In the genomic region with DNA sequence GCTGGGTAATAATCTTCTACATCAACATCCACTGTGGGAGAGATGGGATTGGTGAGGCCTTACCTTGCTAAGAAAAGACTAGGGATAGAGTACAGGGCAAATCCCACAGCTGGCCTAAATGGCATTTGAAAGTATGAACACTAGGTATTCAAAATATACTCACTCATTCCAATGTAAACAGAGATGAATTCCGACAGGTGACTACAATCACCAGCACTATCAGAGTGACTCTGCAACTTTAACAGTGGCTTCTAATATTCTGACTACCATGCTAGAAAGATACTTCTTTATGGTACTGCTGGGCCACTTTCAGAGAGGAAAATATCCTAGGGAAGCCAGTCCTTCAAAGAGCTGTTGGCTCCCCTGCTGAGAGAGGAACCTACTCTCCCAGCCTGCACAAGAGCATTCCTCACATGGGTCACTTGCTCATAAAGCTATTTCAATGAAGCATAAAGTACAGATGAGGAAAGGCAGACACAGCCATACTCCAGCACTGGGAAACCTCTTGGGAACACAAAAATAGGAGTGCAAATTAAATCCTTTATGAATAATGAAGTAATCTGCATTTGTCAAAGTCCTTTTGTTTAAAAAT, we compare ENCODE assay signal across 27 cellular contexts. TPM values are rescaled to one million over a fixed set of nuclear protein-coding genes. Genes with fewer than 3 reads are reported as not detected.
DNase-seq lines count a peak whose midpoint lies in the region; ATAC-seq and TF ChIP-seq lines count a peak whose summit lies in the region.
"Had no signal": no experiment of that assay in that cellular context is flagged by ENCODE, and none has a peak within 500 bp of the region (broad histone marks: within the 10 kb centered on the region; RNA-seq: fewer than 3 reads in every experiment).

No MANE protein-coding gene starts in this region.

- H3K4me3 ChIP-seq in Caco-2 (ENCODE audit: low read depth, low read length) (no peak overlapping the region), HUES48 (ENCODE audit: low read depth, low read length) (no peak overlapping the region), astrocyte of the spinal cord (ENCODE audit: low read depth, low read length) (no peak overlapping the region)
- H3K4me3 ChIP-seq: coronary artery, esophagus squamous epithelium, GM23248, SK-N-MC, stomach, tibial nerve had no signal

- H3K27ac ChIP-seq in HUES48 (ENCODE audit: low read depth, low read length), result peak overlapping the region; percentile 6
- H3K27ac ChIP-seq: coronary artery, esophagus squamous epithelium, GM23248, KMS-11, SK-N-MC, tibial nerve, WERI-Rb-1 had no signal

- H3K4me3 Mint-ChIP-seq in Caco-2 (ENCODE audit: unreplicated experiment), result no peak overlapping the region
- H3K4me3 Mint-ChIP-seq: activated CD4-positive, alpha-beta T cell treated with anti-CD3 and anti-CD28 coated beads, Interleukin-2, amount 10 ng/mL, durations not matched to agents 24 days and 14 days; CD4-positive, alpha-beta T cell; effector memory CD8-positive, alpha-beta T cell; T-helper 2 cell treated with Interferon-gamma antibody and Interleukin-4, amounts not matched to agents 5 μg/mL and 100 μg/mL, for 36 hours had no signal

- DNase-seq in Caco-2 (no peak), astrocyte of the spinal cord (ENCODE audit: low read depth, low spot score) (peak; percentile 10), midbrain (lab: John Stamatoyannopoulos, UW) (peak; percentile 0), NCI-H1417 treated with DMSO at 0.1 percent for 48 hours (lab: John Stamatoyannopoulos, UW) (no peak)
- DNase-seq: activated CD4-positive, alpha-beta T cell treated with anti-CD3 and anti-CD28 coated beads, Interleukin-2, amount 10 ng/mL, durations not matched to agents 24 days and 14 days; activated effector memory CD4-positive, alpha-beta T cell treated with Interleukin-2 at 50 U/mL for 16 hours; CD4-positive, alpha-beta T cell; DMS 273 treated with DMSO at 0.1 percent for 48 hours; effector memory CD8-positive, alpha-beta T cell; esophagus squamous epithelium; GM23248; hippocampal formation; NCI-H1436; NCI-H526; posterior cingulate gyrus; stimulated activated CD4-positive, alpha-beta T cell treated with anti-CD3 and anti-CD28 coated beads, Interleukin-15, amount 100 ng/mL, for 24 hours; stomach; WERI-Rb-1 had no signal

- H3K27me3 ChIP-seq in Caco-2 (replicated peaks; ENCODE audit: control insufficient read depth, insufficient read depth, low read length) (no peaks in the 10 kb centered on the region), HUES48 (ENCODE audit: control insufficient read depth, insufficient read depth, low read length) (no peaks in the 10 kb centered on the region)
- H3K27me3 ChIP-seq: esophagus squamous epithelium, stomach, tibial nerve had no signal

- in situ Hi-C loops in astrocyte of the spinal cord (cut with HindIII; ENCODE audit: low sequenced_read_pairs), result no loop called here

- POLR2A ChIA-PET in Caco-2 (lab: Charles Lee), result interaction anchor here (0.5 to 1.0 kb wide), 2 partner anchors 22 to 73 kb away, joined by 6 read pairs; a partner anchor contains a TSS

- H3K9me3 Mint-ChIP-seq in Caco-2 (ENCODE audit: unreplicated experiment), result no peaks in the 10 kb centered on the region
- H3K9me3 Mint-ChIP-seq: activated CD4-positive, alpha-beta T cell treated with anti-CD3 and anti-CD28 coated beads, Interleukin-2, amount 10 ng/mL, durations not matched to agents 24 days and 14 days; CD4-positive, alpha-beta T cell; effector memory CD8-positive, alpha-beta T cell; T-helper 2 cell treated with Interferon-gamma antibody and Interleukin-4, amounts not matched to agents 5 μg/mL and 100 μg/mL, for 36 hours had no signal

- peak overlapping the region; percentile 68 for H3K27ac Mint-ChIP-seq in Caco-2 (ENCODE audit: unreplicated experiment)
- H3K27ac Mint-ChIP-seq: activated CD4-positive, alpha-beta T cell treated with anti-CD3 and anti-CD28 coated beads, Interleukin-2, amount 10 ng/mL, durations not matched to agents 24 days and 14 days; CD4-positive, alpha-beta T cell; T-helper 2 cell treated with Interferon-gamma antibody and Interleukin-4, amounts not matched to agents 5 μg/mL and 100 μg/mL, for 36 hours had no signal

- no peak for TF ChIP-seq CTCF in Caco-2 (IDR thresholded peaks at IDR 0.05; ENCODE audit: insufficient read depth in 1 of 2, low read depth in 1 of 2, low read length in 1 of 2, severe bottlenecking in 1 of 2, unreplicated experiment in 1 of 2)
- TF ChIP-seq CTCF in astrocyte of the spinal cord (IDR thresholded peaks at IDR 0.05; ENCODE audit: low read depth, low read length), result no peak

- intact Hi-C loops in Caco-2 (cut with micrococcal nuclease; ENCODE audit: unreplicated experiment), result no loop called here

- no peaks in the 10 kb centered on the region for H3K27me3 Mint-ChIP-seq in Caco-2 (ENCODE audit: insufficient read depth, unreplicated experiment)
- H3K27me3 Mint-ChIP-seq: activated CD4-positive, alpha-beta T cell treated with anti-CD3 and anti-CD28 coated beads, Interleukin-2, amount 10 ng/mL, durations not matched to agents 24 days and 14 days; CD4-positive, alpha-beta T cell; effector memory CD8-positive, alpha-beta T cell had no signal

- H3K36me3 ChIP-seq in Caco-2 (ENCODE audit: control insufficient read depth, insufficient read depth, low read length) (peaks cover 3% of the 10 kb centered on the region), HUES48 (ENCODE audit: control insufficient read depth, insufficient read depth, low read length) (peaks cover 100% of the 10 kb centered on the region)

- CTCF ChIA-PET in Caco-2 (lab: Charles Lee), result interaction anchor here (0.9 to 2.5 kb wide), 2 partner anchors 22 to 62 kb away, joined by 3 to 12 read pairs; a partner anchor contains a TSS

- no peaks in the 10 kb centered on the region for H3K9me3 ChIP-seq in Caco-2
- no peaks in the 10 kb centered on the region for H3K9me3 ChIP-seq in HUES48 (ENCODE audit: control insufficient read depth, insufficient read depth, low read length)
- H3K9me3 ChIP-seq: esophagus squamous epithelium, stomach, tibial nerve had no signal

- H3K4me1 Mint-ChIP-seq in Caco-2 (ENCODE audit: low read depth, unreplicated experiment), result peaks cover 6% of the 10 kb centered on the region

- H3K9ac ChIP-seq in HUES48 (ENCODE audit: low read depth, low read length), result no peak overlapping the region
- H3K9ac ChIP-seq: GM23248, KMS-11 had no signal

- ATAC-seq in HG03342 (IDR thresholded peaks at IDR 0.05; ENCODE audit: unreplicated experiment) (no peak), HG02623 (IDR thresholded peaks at IDR 0.05; ENCODE audit: unreplicated experiment) (no peak), GM18867 (IDR thresholded peaks at IDR 0.05; ENCODE audit: unreplicated experiment) (no peak)
- ATAC-seq: effector memory CD8-positive, alpha-beta T cell had no signal

- peaks cover 85% of the 10 kb centered on the region for H3K36me3 Mint-ChIP-seq in Caco-2 (ENCODE audit: insufficient read depth, unreplicated experiment)

- BruUV-seq in Caco-2 (replicated peaks; lab: Mats Ljungman, UMichigan), result no TSS peak

- H3K4me1 ChIP-seq in Caco-2 (peaks cover 9% of the 10 kb centered on the region; the same call in 1 of the 2 replicates), HUES48 (ENCODE audit: control insufficient read depth, insufficient read depth, low read length) (no peaks in the 10 kb centered on the region)
- H3K4me1 ChIP-seq: esophagus squamous epithelium, tibial nerve had no signal

RNA-seq across cellular contexts. Expression of a gene that starts 21.5 kb away (rescaled TPM):
- 131 and 140 TPM in 2 replicates for total RNA-seq in Caco-2 (2022)

RNA-seq across cellular contexts. Expression of a gene that starts 43.0 kb away (rescaled TPM):
- 11.3 and 12.3 TPM in 2 replicates for total RNA-seq in Caco-2 (2022)

RNA-seq across cellular contexts. Expression of a gene that starts 54.0 kb away (rescaled TPM):
- 93.9 and 94.3 TPM in 2 replicates for total RNA-seq in Caco-2 (2022)

Comparison
In these comparisons a context has a peak if more than half of its experiments do, and no peak if none do; other contexts are left out.
1. DNase-seq: peak in astrocyte of the spinal cord (single experiment) and midbrain (single experiment); none in Caco-2 (0 of 2) and NCI-H1417 treated with DMSO at 0.1 percent for 48 hours (single experiment).